In the genomic region with DNA sequence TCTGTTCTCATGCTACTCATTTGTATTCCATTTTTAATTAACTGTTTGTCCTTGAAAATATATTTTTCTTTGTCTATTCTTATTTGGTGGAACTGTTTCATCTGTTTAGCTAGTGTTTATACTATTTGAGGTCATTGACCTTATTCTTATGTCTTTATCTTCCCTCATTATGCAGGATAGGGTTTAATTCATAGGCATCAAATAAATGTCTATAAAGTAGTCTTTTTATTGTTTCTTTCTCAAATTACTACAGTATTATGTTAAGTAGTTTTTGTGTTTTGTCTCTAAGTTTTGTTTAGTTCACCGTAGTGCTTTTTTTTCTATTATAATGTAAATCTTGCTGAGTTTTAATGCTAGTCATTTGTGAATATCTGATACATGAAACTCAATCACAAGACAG, we compare ENCODE assay signal across 1 cellular context.
TF ChIP-seq lines count a peak whose summit lies in the region.

No MANE protein-coding gene starts in this region.

TF ChIP-seq in neural cell, 6 proteins besides CTCF, POLR2A, EP300 and RAD21 (continued from another document):
- TF ChIP-seq, protein P1, sequence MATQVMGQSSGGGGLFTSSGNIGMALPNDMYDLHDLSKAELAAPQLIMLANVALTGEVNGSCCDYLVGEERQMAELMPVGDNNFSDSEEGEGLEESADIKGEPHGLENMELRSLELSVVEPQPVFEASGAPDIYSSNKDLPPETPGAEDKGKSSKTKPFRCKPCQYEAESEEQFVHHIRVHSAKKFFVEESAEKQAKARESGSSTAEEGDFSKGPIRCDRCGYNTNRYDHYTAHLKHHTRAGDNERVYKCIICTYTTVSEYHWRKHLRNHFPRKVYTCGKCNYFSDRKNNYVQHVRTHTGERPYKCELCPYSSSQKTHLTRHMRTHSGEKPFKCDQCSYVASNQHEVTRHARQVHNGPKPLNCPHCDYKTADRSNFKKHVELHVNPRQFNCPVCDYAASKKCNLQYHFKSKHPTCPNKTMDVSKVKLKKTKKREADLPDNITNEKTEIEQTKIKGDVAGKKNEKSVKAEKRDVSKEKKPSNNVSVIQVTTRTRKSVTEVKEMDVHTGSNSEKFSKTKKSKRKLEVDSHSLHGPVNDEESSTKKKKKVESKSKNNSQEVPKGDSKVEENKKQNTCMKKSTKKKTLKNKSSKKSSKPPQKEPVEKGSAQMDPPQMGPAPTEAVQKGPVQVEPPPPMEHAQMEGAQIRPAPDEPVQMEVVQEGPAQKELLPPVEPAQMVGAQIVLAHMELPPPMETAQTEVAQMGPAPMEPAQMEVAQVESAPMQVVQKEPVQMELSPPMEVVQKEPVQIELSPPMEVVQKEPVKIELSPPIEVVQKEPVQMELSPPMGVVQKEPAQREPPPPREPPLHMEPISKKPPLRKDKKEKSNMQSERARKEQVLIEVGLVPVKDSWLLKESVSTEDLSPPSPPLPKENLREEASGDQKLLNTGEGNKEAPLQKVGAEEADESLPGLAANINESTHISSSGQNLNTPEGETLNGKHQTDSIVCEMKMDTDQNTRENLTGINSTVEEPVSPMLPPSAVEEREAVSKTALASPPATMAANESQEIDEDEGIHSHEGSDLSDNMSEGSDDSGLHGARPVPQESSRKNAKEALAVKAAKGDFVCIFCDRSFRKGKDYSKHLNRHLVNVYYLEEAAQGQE (IDR thresholded peaks at IDR 0.05; ENCODE audit: borderline replicate concordance), result no peak
- TF ChIP-seq EZH2 (IDR thresholded peaks at IDR 0.05; ENCODE audit: borderline replicate concordance, insufficient read depth, low read length, poor library complexity, severe bottlenecking), result no peak
